Comparison of ENCODE assay signal across 18 cellular contexts in the genomic region with DNA sequence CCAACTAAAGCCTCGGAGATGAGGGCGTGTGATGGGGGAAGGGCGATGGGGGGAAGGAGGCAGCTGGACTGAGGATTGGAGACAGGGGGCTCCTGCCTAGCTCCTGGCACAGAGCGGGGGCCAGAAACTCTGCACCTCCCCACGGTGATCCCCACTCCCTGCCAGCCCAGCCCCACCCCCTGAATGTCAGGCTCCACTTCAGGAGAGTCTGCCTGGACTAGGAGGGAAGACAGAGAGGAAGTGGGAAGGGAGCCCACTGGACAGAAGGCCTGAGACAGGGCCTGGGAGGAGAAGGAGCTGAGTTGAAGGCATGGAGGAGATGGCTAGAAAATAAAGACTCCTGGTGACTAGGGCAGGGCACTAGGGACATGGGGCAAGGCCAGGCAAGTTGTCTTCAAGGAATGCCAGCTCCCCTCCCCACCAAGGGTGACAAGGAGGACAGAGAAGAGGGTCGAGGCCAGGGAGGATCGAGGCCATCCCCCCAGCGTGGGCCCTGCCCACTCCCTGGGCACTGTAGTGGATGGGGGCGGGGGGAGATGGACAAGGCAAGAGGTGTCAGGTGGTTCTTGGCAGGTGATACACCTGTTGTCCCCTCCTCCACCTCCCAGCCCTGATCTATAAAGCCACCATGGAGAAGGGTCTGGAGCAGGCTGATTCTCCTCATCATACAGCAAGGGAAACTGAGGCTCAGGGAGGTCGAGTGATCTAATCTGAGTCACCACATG. TPM values are rescaled to one million over a fixed set of nuclear protein-coding genes. Genes with fewer than 3 reads are reported as not detected.
DNase-seq lines count a peak whose midpoint lies in the region; ATAC-seq and TF ChIP-seq lines count a peak whose summit lies in the region.
"Had no signal": no experiment of that assay in that cellular context is flagged by ENCODE, and none has a peak within 500 bp of the region (broad histone marks: within the 10 kb centered on the region; RNA-seq: fewer than 3 reads in every experiment).

No MANE protein-coding gene starts in this region.

- H3K27me3 ChIP-seq in PC-9 (ENCODE audit: insufficient read depth, low read depth) = no peaks in the 10 kb centered on the region
- peaks cover 20% of the 10 kb centered on the region for H3K27me3 ChIP-seq in adrenal gland

- 54 to 79% (median 68%) methylated on average over 9 to 10 of the region's 10 CpGs for WGBS in adrenal gland, 4 donors

- H3K27ac Mint-ChIP-seq in glutamatergic neuron (ENCODE audit: unreplicated experiment) = peak overlapping the region; percentile 17

- H3K79me2 ChIP-seq in PC-9 (ENCODE audit: low read depth) = peaks cover 11% of the 10 kb centered on the region; the same call in 1 of the 2 replicates

- no peak for TF ChIP-seq POLR2A in adrenal gland (IDR thresholded peaks at IDR 0.05)

- POLR2A ChIA-PET in PC-9 (lab: Charles Lee; ENCODE audit: unreplicated experiment) = interaction anchor here (0.6 kb wide), 1 partner anchor 11 kb away, joined by 3 read pairs; no protein-coding TSS in a partner anchor

- no TSS peak for BruUV-seq in PC-9 (replicated peaks; lab: Mats Ljungman, UMichigan)

- H3K36me3 Mint-ChIP-seq in glutamatergic neuron (ENCODE audit: unreplicated experiment) = no peaks in the 10 kb centered on the region

- H3K4me3 Mint-ChIP-seq in glutamatergic neuron (ENCODE audit: unreplicated experiment) = peak overlapping the region; percentile 55

- H2AFZ ChIP-seq in PC-9 = no peak overlapping the region
- H2AFZ ChIP-seq: GM23248 had no signal

- H3K4me3 ChIP-seq in PC-9 (peak overlapping the region; percentile 13; the same call in 1 of the 2 replicates), adrenal gland (no peak overlapping the region)
- H3K4me3 ChIP-seq: GM23248 had no signal

- H3K36me3 ChIP-seq in PC-9 (ENCODE audit: low read depth) = no peaks in the 10 kb centered on the region
- no peaks in the 10 kb centered on the region for H3K36me3 ChIP-seq in adrenal gland (replicated peaks in 1 of 2)

- H3K4me1 Mint-ChIP-seq in glutamatergic neuron (ENCODE audit: low read depth, unreplicated experiment) = peaks cover 45% of the 10 kb centered on the region

- H3K9me3 ChIP-seq in PC-9 (ENCODE audit: insufficient read depth, low read depth) (no peaks in the 10 kb centered on the region), adrenal gland (replicated peaks in 1 of 3) (no peaks in the 10 kb centered on the region)

- peaks cover 57% of the 10 kb centered on the region for H3K4me1 ChIP-seq in PC-9 (replicated peaks; ENCODE audit: insufficient read depth)
- H3K4me1 ChIP-seq in adrenal gland (replicated peaks in 1 of 2) = no peaks in the 10 kb centered on the region

- H3K9me2 ChIP-seq in PC-9 (ENCODE audit: insufficient read depth) = no peaks in the 10 kb centered on the region

- TF ChIP-seq CTCF in C4-2B (conservative IDR thresholded peaks at IDR 0.05) (no peak), PC-9 (conservative IDR thresholded peaks at IDR 0.05) (no peak), glutamatergic neuron (IDR thresholded peaks at IDR 0.05; ENCODE audit: partially characterized antibody, unreplicated experiment) (no peak), adrenal gland (IDR thresholded peaks at IDR 0.05) (no peak)

- CTCF ChIA-PET in PC-9 (lab: Charles Lee) = interaction anchor here (0.5 to 0.8 kb wide), 3 partner anchors 15 to 163 kb away, joined by 5 to 20 read pairs (median 19); no protein-coding TSS in a partner anchor

- intact Hi-C loops in PC-9 (cut with micrococcal nuclease; ENCODE audit: unreplicated experiment) (loop anchor here (2.0 kb wide), 1 partner anchor 163 kb away; no protein-coding TSS in a partner anchor), adrenal gland (cut with DNase I) (loop anchor here in 1 of 2 donors (10.0 kb wide), 1 partner anchor 161 kb away; a partner anchor contains a TSS)

- H3F3A ChIP-seq in PC-9 (ENCODE audit: insufficient read depth, low read depth) = peaks cover 35% of the 10 kb centered on the region

- ATAC-seq in GM19455 (IDR thresholded peaks at IDR 0.05; ENCODE audit: unreplicated experiment) (no peak), GM19023 (IDR thresholded peaks at IDR 0.05; ENCODE audit: unreplicated experiment) (no peak)

- H3K27ac ChIP-seq in C4-2B (peak overlapping the region; percentile 54), PC-9 (peak overlapping the region; percentile 84), adrenal gland (peak overlapping the region in 1 of 5 donors; percentile 65)
- H3K27ac ChIP-seq: GM23248 had no signal

- peak overlapping the region; percentile 75 for H3K4me2 ChIP-seq in PC-9

- H3K27me3 Mint-ChIP-seq in glutamatergic neuron (ENCODE audit: unreplicated experiment) = peaks cover 21% of the 10 kb centered on the region

- H3K9me3 Mint-ChIP-seq in glutamatergic neuron (ENCODE audit: unreplicated experiment) = peaks cover 17% of the 10 kb centered on the region

- DNase-seq in NCI-H510A treated with DMSO at 0.1 percent for 48 hours (lab: John Stamatoyannopoulos, UW) (peak; percentile 17), NCI-H510A (lab: John Stamatoyannopoulos, UW) (no peak), PC-9 (no peak), glutamatergic neuron (no peak), adrenal gland (no peak)
- DNase-seq: AML-193, EL, MM.1S, NCI-H1048, NCI-H1417 treated with DMSO at 0.1 percent for 48 hours, NCI-H774, OCI-M1, Right ventricle myocardium superior had no signal

- 0 out of 2 replicates have a peak, but pooled peaks cover 3% of the 10 kb centered on the region for H4K20me1 ChIP-seq in PC-9 (ENCODE audit: insufficient read depth)

RNA-seq across cellular contexts. Expression of a gene that starts 19.8 kb away (rescaled TPM):
- total RNA-seq in PC-9 (2021) = 16.7 and 23.7 TPM in 2 replicates
- 20.8 TPM for total RNA-seq in glutamatergic neuron (ENCODE audit: unreplicated experiment)
- 1 to 10 TPM in 3 of 8 donors, under 1 TPM in 3, not detected in 2; 0.48 to 7.2 (median 1.6) TPM for total RNA-seq in adrenal gland
- polyA plus RNA-seq in adrenal gland = 10 to 100 TPM in 1 of 3 donors, 1 to 10 TPM in 2; 1.0 to 33.1 (median 4.7) TPM
- total RNA-seq: GM23248 had no signal
- polyA plus RNA-seq: AG04450, GM23248 had no signal
